Comparison of ENCODE assay signal across 11 cellular contexts in the genomic region with DNA sequence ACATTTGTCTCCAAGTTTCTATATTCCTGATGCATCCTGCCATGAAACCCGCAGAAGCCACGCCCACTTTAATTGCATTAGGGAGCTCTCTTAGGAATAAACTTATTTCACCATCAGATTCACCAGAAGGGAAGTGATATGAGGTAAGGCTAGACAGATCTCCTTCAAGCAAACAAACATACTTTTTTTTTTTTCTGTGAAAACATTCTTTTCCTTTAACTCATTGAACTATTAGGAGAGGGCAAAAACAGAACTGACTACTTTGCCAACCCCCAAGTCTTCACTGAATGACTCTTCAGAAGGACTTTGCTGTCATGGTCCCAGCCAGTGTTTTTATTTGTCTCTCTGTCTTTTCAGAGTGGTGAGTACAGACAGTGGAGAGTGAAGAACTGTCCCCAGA. TPM values are rescaled to one million over a fixed set of nuclear protein-coding genes. Genes with fewer than 3 reads are reported as not detected.
DNase-seq lines count a peak whose midpoint lies in the region; ATAC-seq and TF ChIP-seq lines count a peak whose summit lies in the region.
"Had no signal": no experiment of that assay in that cellular context is flagged by ENCODE, and none has a peak within 500 bp of the region (broad histone marks: within the 10 kb centered on the region; RNA-seq: fewer than 3 reads in every experiment).

No MANE protein-coding gene starts in this region.

- H3K27ac Mint-ChIP-seq in chondrocyte (ENCODE audit: unreplicated experiment) = no peak overlapping the region

- no peaks in the 10 kb centered on the region for H3K4me1 ChIP-seq in foreskin keratinocyte
- H3K4me1 ChIP-seq in uterus = no peaks in the 10 kb centered on the region

- H3K9me3 Mint-ChIP-seq in chondrocyte (ENCODE audit: low read depth) = no peaks in the 10 kb centered on the region

- peaks cover 36% of the 10 kb centered on the region for H3K4me1 Mint-ChIP-seq in chondrocyte (ENCODE audit: low read depth)

- no peaks in the 10 kb centered on the region for H3K36me3 Mint-ChIP-seq in chondrocyte (ENCODE audit: low read depth)

- H3K27me3 ChIP-seq in foreskin keratinocyte = no peaks in the 10 kb centered on the region
- no peaks in the 10 kb centered on the region for H3K27me3 ChIP-seq in uterus
- no peaks in the 10 kb centered on the region for H3K27me3 ChIP-seq in H7 (ENCODE audit: control insufficient read depth, insufficient read depth, low read length)

- no peak for TF ChIP-seq POLR2A in uterus (IDR thresholded peaks at IDR 0.05)

- no peak for TF ChIP-seq CTCF in foreskin keratinocyte (conservative IDR thresholded peaks at IDR 0.05)
- TF ChIP-seq CTCF in chondrocyte (IDR thresholded peaks at IDR 0.05) = no peak
- no peak for TF ChIP-seq CTCF in uterus (IDR thresholded peaks at IDR 0.05)

- H3K27ac ChIP-seq in foreskin keratinocyte (no peak overlapping the region), uterus (no peak overlapping the region)

- H3K4me3 ChIP-seq in uterus (no peak overlapping the region), H7 (ENCODE audit: insufficient read depth, low read depth, low read length) (no peak overlapping the region)

- DNase-seq in kidney glomerular epithelial cell (lab: John Stamatoyannopoulos, UW) (peak; percentile 10), foreskin keratinocyte (no peak), chondrocyte (ENCODE audit: low spot score) (no peak), uterus (no peak), H7 (no peak)
- DNase-seq: activated naive CD4-positive, alpha-beta T cell; NCI-H2081 treated with DMSO at 0.1 percent for 48 hours; Right ventricle myocardium superior had no signal

- H3K36me3 ChIP-seq in uterus (no peaks in the 10 kb centered on the region), H7 (replicated peaks; ENCODE audit: control insufficient read depth, insufficient read depth, low read length) (no peaks in the 10 kb centered on the region)

- no peaks in the 10 kb centered on the region for H3K27me3 Mint-ChIP-seq in chondrocyte (ENCODE audit: low read depth)

- no peak overlapping the region for H3K4me3 Mint-ChIP-seq in chondrocyte (ENCODE audit: unreplicated experiment)

- intact Hi-C loops in uterus (cut with DNase I; ENCODE audit: low total_unique reads) = no loop called here

- no peaks in the 10 kb centered on the region for H3K9me3 ChIP-seq in uterus

- peak; percentile 32 for ATAC-seq in GM18519 (IDR thresholded peaks at IDR 0.05; ENCODE audit: low FRiP score, unreplicated experiment)
- ATAC-seq in GM21619 (IDR thresholded peaks at IDR 0.05; ENCODE audit: unreplicated experiment) = peak; percentile 19
- ATAC-seq in HG03457 (IDR thresholded peaks at IDR 0.05; ENCODE audit: unreplicated experiment) = peak; percentile 23
- ATAC-seq in foreskin keratinocyte = no peak

RNA-seq across cellular contexts. Expression of a gene that starts 48.4 kb away (rescaled TPM):
- total RNA-seq in foreskin keratinocyte (24.7 and 26.6 TPM in 2 replicates), chondrocyte (38.6 to 43.0 TPM (median 42.4 TPM) in 3 replicates), uterus (10 to 100 TPM; 28.2 to 52.4 (median 35.9) TPM)
- polyA plus RNA-seq in foreskin keratinocyte = 4.6 and 5.4 TPM in 2 replicates
- total RNA-seq in H7 (2014; rRNA removed; shearing (Covaris generic)) = 25.8 and 29.6 TPM in 2 replicates
